ENCODE assay signal across 6 cellular contexts in the genomic region with DNA sequence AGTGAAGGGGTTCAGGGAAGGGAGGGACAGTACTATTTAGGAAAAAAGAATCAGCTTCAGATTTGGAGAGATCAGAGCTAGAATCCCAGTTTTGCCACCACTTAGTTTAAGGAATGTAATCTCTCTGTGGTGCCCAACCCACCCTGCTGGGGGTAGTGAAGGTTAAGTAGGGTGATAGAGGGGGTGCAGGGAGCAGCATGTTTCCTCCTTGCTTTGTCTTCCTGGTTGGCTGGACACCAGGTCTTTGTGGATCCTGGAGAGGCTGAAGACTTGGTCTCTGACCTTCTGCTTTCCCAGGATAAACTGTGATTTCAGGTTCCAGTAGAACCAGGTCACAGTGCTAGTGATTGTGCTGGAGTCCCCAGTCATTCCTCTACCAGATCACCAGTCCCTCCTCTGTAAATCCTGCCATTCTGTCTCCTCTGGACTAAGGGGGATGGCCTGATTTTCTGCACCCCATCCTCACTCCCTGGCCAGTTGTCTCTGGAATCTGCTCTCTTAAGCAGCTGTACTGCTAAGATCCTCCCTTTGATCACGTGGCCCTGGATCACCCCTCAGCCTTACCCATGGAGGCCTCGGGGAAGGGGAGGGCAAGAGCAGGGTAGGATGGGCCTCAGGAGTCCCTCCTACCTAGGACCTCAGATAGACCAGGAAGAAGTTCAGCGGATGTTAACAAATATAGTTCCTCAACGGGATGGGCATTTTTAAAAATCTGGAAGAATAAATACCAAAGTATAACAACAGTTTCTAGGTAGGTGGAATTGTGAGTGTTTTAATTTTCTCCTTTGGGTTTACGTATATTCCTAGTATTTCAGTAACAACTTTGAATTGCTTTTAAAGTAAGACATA. TPM values are rescaled to one million over a fixed set of nuclear protein-coding genes. Genes with fewer than 3 reads are reported as not detected.
DNase-seq lines count a peak whose midpoint lies in the region; FAIRE-seq and TF ChIP-seq lines count a peak whose summit lies in the region.

No MANE protein-coding gene starts in this region.

- H2AFZ ChIP-seq in osteoblast (ENCODE audit: low read length) = no peak overlapping the region

- no peaks in the 10 kb centered on the region for H3K9me3 ChIP-seq in osteoblast (ENCODE audit: low read depth, low read length)

- H3K9me3 Mint-ChIP-seq in activated naive CD8-positive, alpha-beta T cell treated with anti-CD3 and anti-CD28 coated beads for 36 hours = no peaks in the 10 kb centered on the region

- TF ChIP-seq CTCF in cardiac fibroblast (IDR thresholded peaks at IDR 0.05; ENCODE audit: low read depth, low read length) (no peak), osteoblast (IDR thresholded peaks at IDR 0.05; ENCODE audit: extremely low read depth, low read depth, low read length) (no peak)

- H3K4me2 ChIP-seq in osteoblast (ENCODE audit: insufficient read depth, low read length) = peak overlapping the region; percentile 6

- H3K27ac Mint-ChIP-seq in activated naive CD8-positive, alpha-beta T cell treated with anti-CD3 and anti-CD28 coated beads for 36 hours = no peak overlapping the region

- H3K36me3 ChIP-seq in osteoblast (ENCODE audit: insufficient read depth, low read length) = peaks cover 4% of the 10 kb centered on the region

- peaks cover 37% of the 10 kb centered on the region for H3K4me1 ChIP-seq in osteoblast (ENCODE audit: insufficient read depth, low read length)

- H3K79me2 ChIP-seq in osteoblast (ENCODE audit: insufficient read depth, low read length) = peaks cover 62% of the 10 kb centered on the region

- H4K20me1 ChIP-seq in osteoblast (ENCODE audit: insufficient read depth, low read length) = no peaks in the 10 kb centered on the region

- H3K27me3 Mint-ChIP-seq in activated naive CD8-positive, alpha-beta T cell treated with anti-CD3 and anti-CD28 coated beads for 36 hours = no peaks in the 10 kb centered on the region

- H3K27ac ChIP-seq in osteoblast (ENCODE audit: low read depth, low read length) = peak overlapping the region; percentile 17

- peak; percentile 45 for DNase-seq in H54 (ENCODE audit: insufficient read length, low spot score)
- DNase-seq in cardiac fibroblast (ENCODE audit: low read depth in 2 of 2) = peak; percentile 71 to 93
- peak; percentile 78 for DNase-seq in osteoblast (ENCODE audit: insufficient read length, low spot score, missing footprints)
- no peak for DNase-seq in activated naive CD8-positive, alpha-beta T cell treated with anti-CD3 and anti-CD28 coated beads for 36 hours
- DNase-seq in NK-92 treated with Interleukin-12 subunit alpha and Interleukin-12 subunit beta, amount 100 ng/mL, for 24 hours (lab: John Stamatoyannopoulos, UW) = no peak
- no peak for DNase-seq in DMS79 treated with DMSO at 0.1 percent for 48 hours (lab: John Stamatoyannopoulos, UW)

- H3K4me1 Mint-ChIP-seq in activated naive CD8-positive, alpha-beta T cell treated with anti-CD3 and anti-CD28 coated beads for 36 hours = peaks cover 37% of the 10 kb centered on the region

- FAIRE-seq in H54 (lab: Jason Lieb, UNC) = no peak

- no peaks in the 10 kb centered on the region for H3K27me3 ChIP-seq in osteoblast (ENCODE audit: insufficient read depth, low read length)

- no peaks in the 10 kb centered on the region for H3K36me3 Mint-ChIP-seq in activated naive CD8-positive, alpha-beta T cell treated with anti-CD3 and anti-CD28 coated beads for 36 hours

- H3K4me3 Mint-ChIP-seq in activated naive CD8-positive, alpha-beta T cell treated with anti-CD3 and anti-CD28 coated beads for 36 hours = no peak overlapping the region

- H3K4me3 ChIP-seq in cardiac fibroblast (replicated peaks in 1 of 2; ENCODE audit: low read depth in 2 of 2, low read length in 2 of 2) (peak overlapping the region in 1 of 2 donors; percentile 11), osteoblast (ENCODE audit: insufficient read depth, low read length) (no peak overlapping the region)

- no peak for TF ChIP-seq POLR2A in H54 (IDR thresholded peaks at IDR 0.05; ENCODE audit: low read depth, low read length)

RNA-seq across cellular contexts. Expression of a gene that starts 3.1 kb away (rescaled TPM):
- 49.6 and 51.9 TPM in 2 replicates for total RNA-seq in osteoblast
- 1 to 10 TPM; 8.4 to 8.7 TPM for total RNA-seq in activated naive CD8-positive, alpha-beta T cell treated with anti-CD3 and anti-CD28 coated beads for 36 hours

RNA-seq across cellular contexts. Expression of a gene that starts 5.0 kb away (rescaled TPM):
- 33.0 and 35.5 TPM in 2 replicates for total RNA-seq in osteoblast
- 10 to 100 TPM; 41.0 to 47.3 TPM for total RNA-seq in activated naive CD8-positive, alpha-beta T cell treated with anti-CD3 and anti-CD28 coated beads for 36 hours

RNA-seq across cellular contexts. Expression of a gene that starts 11.2 kb away (rescaled TPM):
- total RNA-seq in osteoblast = not detected in 2 replicates
- total RNA-seq in activated naive CD8-positive, alpha-beta T cell treated with anti-CD3 and anti-CD28 coated beads for 36 hours = not detected

RNA-seq across cellular contexts. Expression of a gene that starts 44.2 kb away (rescaled TPM):
- 247 and 293 TPM in 2 replicates for total RNA-seq in osteoblast
- total RNA-seq in activated naive CD8-positive, alpha-beta T cell treated with anti-CD3 and anti-CD28 coated beads for 36 hours = 1,000 to 10,000 TPM; 1,052 to 1,089 TPM

RNA-seq across cellular contexts. Expression of a gene that starts 54.6 kb away (rescaled TPM):
- 55.0 and 64.2 TPM in 2 replicates for total RNA-seq in osteoblast
- total RNA-seq in activated naive CD8-positive, alpha-beta T cell treated with anti-CD3 and anti-CD28 coated beads for 36 hours = 100 to 1,000 TPM; 221 to 247 TPM

Comparison
In these comparisons a context has a peak if more than half of its experiments do, and no peak if none do; other contexts are left out.
1. DNase-seq: peak in H54 (single experiment), cardiac fibroblast (2 of 2) and osteoblast (single experiment); none in activated naive CD8-positive, alpha-beta T cell treated with anti-CD3 and anti-CD28 coated beads for 36 hours (single experiment), NK-92 treated with Interleukin-12 subunit alpha and Interleukin-12 subunit beta, amount 100 ng/mL, for 24 hours (single experiment) and DMS79 treated with DMSO at 0.1 percent for 48 hours (single experiment).